In genomic region chr17:19940722-19941464, GRCh38 we compare ENCODE assay signal across 11 cellular contexts. TPM values are rescaled to one million over a fixed set of nuclear protein-coding genes. Genes with fewer than 3 reads are reported as not detected.
A peak's percentile ranks its signal among the peaks of the same experiment; 100 is the strongest.
DNase-seq lines count a peak whose midpoint lies in the region; ATAC-seq, FAIRE-seq and TF ChIP-seq lines count a peak whose summit lies in the region.
"Had no signal": no experiment of that assay in that cellular context is flagged by ENCODE, and none has a peak within 500 bp of the region (broad histone marks: within the 10 kb centered on the region; RNA-seq: fewer than 3 reads in every experiment).

No MANE protein-coding gene starts in this region.

- no peaks in the 10 kb centered on the region for H3K9me3 Mint-ChIP-seq in activated T-helper 2 cell treated with anti-CD3 and anti-CD28 coated beads, Interferon-gamma antibody, Interleukin-2, Interleukin-4, amounts not matched to agents 10 μg/mL and 5 μg/mL and 100 μg/mL, durations not matched to agents 14 hours and 24 hours and 36 hours
- H3K9me3 Mint-ChIP-seq: activated naive CD4-positive, alpha-beta T cell treated with anti-CD3 and anti-CD28 coated beads for 36 hours; CD14-positive monocyte had no signal

- no peak overlapping the region for H3K4me3 Mint-ChIP-seq in activated T-helper 2 cell treated with anti-CD3 and anti-CD28 coated beads, Interferon-gamma antibody, Interleukin-2, Interleukin-4, amounts not matched to agents 10 μg/mL and 5 μg/mL and 100 μg/mL, durations not matched to agents 14 hours and 24 hours and 36 hours (ENCODE audit: low read depth)
- H3K4me3 Mint-ChIP-seq: activated naive CD4-positive, alpha-beta T cell treated with anti-CD3 and anti-CD28 coated beads for 36 hours; CD14-positive monocyte had no signal

- WGBS in hepatocyte (ENCODE audit: low lambda C conversion rate, missing lambda C conversion rate) = 46% methylated on average over 4 of the region's 4 CpGs

- peak overlapping the region; percentile 36 for H3K27ac ChIP-seq in hepatocyte

- peaks cover 4% of the 10 kb centered on the region for H4K20me1 ChIP-seq in hepatocyte (ENCODE audit: insufficient read depth, poor library complexity, severe bottlenecking)

- H3K9me3 ChIP-seq in hepatocyte (ENCODE audit: low read depth) = no peaks in the 10 kb centered on the region

- H3K27me3 Mint-ChIP-seq in activated T-helper 2 cell treated with anti-CD3 and anti-CD28 coated beads, Interferon-gamma antibody, Interleukin-2, Interleukin-4, amounts not matched to agents 10 μg/mL and 5 μg/mL and 100 μg/mL, durations not matched to agents 14 hours and 24 hours and 36 hours (ENCODE audit: low read depth) = no peaks in the 10 kb centered on the region

- peaks cover 61% of the 10 kb centered on the region for H3K36me3 Mint-ChIP-seq in activated T-helper 2 cell treated with anti-CD3 and anti-CD28 coated beads, Interferon-gamma antibody, Interleukin-2, Interleukin-4, amounts not matched to agents 10 μg/mL and 5 μg/mL and 100 μg/mL, durations not matched to agents 14 hours and 24 hours and 36 hours (ENCODE audit: low read depth)

- peak overlapping the region; percentile 38 for H3K27ac Mint-ChIP-seq in activated T-helper 2 cell treated with anti-CD3 and anti-CD28 coated beads, Interferon-gamma antibody, Interleukin-2, Interleukin-4, amounts not matched to agents 10 μg/mL and 5 μg/mL and 100 μg/mL, durations not matched to agents 14 hours and 24 hours and 36 hours
- H3K27ac Mint-ChIP-seq: activated naive CD4-positive, alpha-beta T cell treated with anti-CD3 and anti-CD28 coated beads for 36 hours; CD14-positive monocyte had no signal

- H3K27me3 ChIP-seq in hepatocyte = no peaks in the 10 kb centered on the region

- no peak for FAIRE-seq in urothelium cell line (lab: Jason Lieb, UNC)

- DNase-seq in left ventricle myocardium superior (no peak), left cardiac atrium (no peak), hepatocyte (ENCODE audit: low spot score) (peak; percentile 40), urothelium cell line (ENCODE audit: low spot score) (peak; percentile 23), NCI-H774 (lab: John Stamatoyannopoulos, UW) (no peak), NCI-H524 (lab: John Stamatoyannopoulos, UW) (no peak)
- no peak for DNase-seq in activated T-helper 2 cell treated with anti-CD3 and anti-CD28 coated beads, Interferon-gamma antibody, Interleukin-2, Interleukin-4, amounts not matched to agents 10 μg/mL and 5 μg/mL and 100 μg/mL, durations not matched to agents 14 hours and 24 hours and 36 hours (ENCODE audit: low spot score)
- DNase-seq: activated naive CD4-positive, alpha-beta T cell treated with anti-CD3 and anti-CD28 coated beads for 36 hours; NCI-H82 had no signal

- H3K4me2 ChIP-seq in hepatocyte = peak overlapping the region; percentile 10

- ATAC-seq in left ventricle myocardium superior (peak; percentile 67), left cardiac atrium (no peak), HG03571 (IDR thresholded peaks at IDR 0.05; ENCODE audit: unreplicated experiment) (no peak)

- intact Hi-C loops in left ventricle myocardium superior (cut with micrococcal nuclease) = no loop called here
- intact Hi-C loops in left cardiac atrium (cut with DNase I) = no loop called here
- intact Hi-C loops in activated T-helper 2 cell treated with anti-CD3 and anti-CD28 coated beads, Interferon-gamma antibody, Interleukin-2, Interleukin-4, amounts not matched to agents 10 μg/mL and 5 μg/mL and 100 μg/mL, durations not matched to agents 14 hours and 24 hours and 36 hours (cut with micrococcal nuclease) = no loop called here

- H3K36me3 ChIP-seq in hepatocyte (replicated peaks; ENCODE audit: insufficient read depth, low read depth) = peaks cover 5% of the 10 kb centered on the region

- H3K4me3 ChIP-seq in hepatocyte = no peak overlapping the region

- no peak for TF ChIP-seq CTCF in hepatocyte (IDR thresholded peaks at IDR 0.05; ENCODE audit: poor library complexity)

- H3K4me1 ChIP-seq in hepatocyte (ENCODE audit: insufficient read depth) = peaks cover 24% of the 10 kb centered on the region

- H3K4me1 Mint-ChIP-seq in activated T-helper 2 cell treated with anti-CD3 and anti-CD28 coated beads, Interferon-gamma antibody, Interleukin-2, Interleukin-4, amounts not matched to agents 10 μg/mL and 5 μg/mL and 100 μg/mL, durations not matched to agents 14 hours and 24 hours and 36 hours (ENCODE audit: low read depth) = peaks cover 10% of the 10 kb centered on the region

- H2AFZ ChIP-seq in hepatocyte = no peak overlapping the region

- H3K79me2 ChIP-seq in hepatocyte = peaks cover 52% of the 10 kb centered on the region

- no peaks in the 10 kb centered on the region for H3K9me2 ChIP-seq in hepatocyte (replicated peaks; ENCODE audit: insufficient read depth)

RNA-seq across cellular contexts. Expression of gene AKAP10, which starts 36.7 kb away (rescaled TPM):
- 15.5 TPM for total RNA-seq in left ventricle myocardium superior
- 10 to 100 TPM; 15.4 to 22.7 TPM for total RNA-seq in left cardiac atrium
- 36.3 and 38.4 TPM in 2 replicates for total RNA-seq in activated T-helper 2 cell treated with anti-CD3 and anti-CD28 coated beads, Interferon-gamma antibody, Interleukin-2, Interleukin-4, amounts not matched to agents 10 μg/mL and 5 μg/mL and 100 μg/mL, durations not matched to agents 14 hours and 24 hours and 36 hours
- total RNA-seq in hepatocyte = 19.6 and 19.8 TPM in 2 replicates
- 15.5 and 17.6 TPM in 2 replicates for polyA plus RNA-seq in hepatocyte

Comparison
In these comparisons a context has a peak if more than half of its experiments do, and no peak if none do; other contexts are left out.
1. DNase-seq: peak in hepatocyte (single experiment) and urothelium cell line (single experiment); none in left ventricle myocardium superior (single experiment), left cardiac atrium (single experiment), activated T-helper 2 cell treated with anti-CD3 and anti-CD28 coated beads, Interferon-gamma antibody, Interleukin-2, Interleukin-4, amounts not matched to agents 10 μg/mL and 5 μg/mL and 100 μg/mL, durations not matched to agents 14 hours and 24 hours and 36 hours (single experiment), NCI-H774 (single experiment) and NCI-H524 (0 of 2).